Comparison of ENCODE assay signal across 8 cellular contexts in the genomic region with DNA sequence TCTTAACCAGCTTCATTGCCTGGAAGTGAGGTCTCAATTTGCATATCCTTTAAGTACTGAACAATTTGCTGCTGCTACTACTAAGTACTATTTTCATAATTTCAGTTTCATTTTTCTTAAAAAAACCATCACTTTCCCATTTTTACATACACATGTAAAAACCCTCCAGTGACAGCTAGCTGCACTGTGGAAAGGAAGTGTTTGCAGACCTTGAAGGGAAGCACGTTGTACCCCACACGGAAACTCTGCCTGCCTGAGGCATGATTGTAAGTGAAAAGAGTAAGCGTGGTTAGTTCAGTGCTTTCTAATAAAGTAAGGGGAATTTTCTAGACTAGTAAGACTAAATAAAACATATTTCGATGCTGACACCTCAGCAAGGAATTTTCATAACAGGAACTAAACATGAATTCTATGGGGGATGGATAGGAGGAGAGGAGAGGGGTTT.
A peak's percentile ranks its signal among the peaks of the same experiment; 100 is the strongest.
DNase-seq lines count a peak whose midpoint lies in the region; ATAC-seq and TF ChIP-seq lines count a peak whose summit lies in the region.

No MANE protein-coding gene starts in this region.

- H3K27me3 ChIP-seq in WERI-Rb-1 (ENCODE audit: insufficient read depth, low read depth, severe bottlenecking) = no peaks in the 10 kb centered on the region

- H3K36me3 ChIP-seq in WERI-Rb-1 = no peaks in the 10 kb centered on the region

- no peaks in the 10 kb centered on the region for H3K9me3 ChIP-seq in WERI-Rb-1 (ENCODE audit: severe bottlenecking)

- no peak overlapping the region for H3K4me3 ChIP-seq in WERI-Rb-1 (ENCODE audit: low read depth, low read length)

- DNase-seq in activated CD4-positive, alpha-beta T cell treated with anti-CD3 and anti-CD28 coated beads, Interleukin-2, amount 50 U/mL, for 48 hours = peak; percentile 59 to 70
- DNase-seq in pulmonary artery endothelial cell (ENCODE audit: low read depth, low spot score) = peak; percentile 49
- no peak for DNase-seq in SK-N-DZ (ENCODE audit: low spot score)
- DNase-seq in Ammon's horn (ENCODE audit: low spot score) = no peak
- DNase-seq in kidney glomerular epithelial cell (lab: John Stamatoyannopoulos, UW) = no peak
- no peak for DNase-seq in WERI-Rb-1

- peak; percentile 87 for ATAC-seq in GM18868 (IDR thresholded peaks at IDR 0.05; ENCODE audit: unreplicated experiment)
- peak; percentile 97 for ATAC-seq in HG02840 (IDR thresholded peaks at IDR 0.05; ENCODE audit: low FRiP score, unreplicated experiment)

- H3K27ac ChIP-seq in WERI-Rb-1 = no peak overlapping the region

- TF ChIP-seq CTCF in WERI-Rb-1 (IDR thresholded peaks at IDR 0.05; ENCODE audit: low read depth, low read length) = no peak

Comparison
In these comparisons a context has a peak if more than half of its experiments do, and no peak if none do; other contexts are left out.
1. DNase-seq: peak in activated CD4-positive, alpha-beta T cell treated with anti-CD3 and anti-CD28 coated beads, Interleukin-2, amount 50 U/mL, for 48 hours (2 of 2) and pulmonary artery endothelial cell (single experiment); none in SK-N-DZ (single experiment), Ammon's horn (single experiment), kidney glomerular epithelial cell (single experiment) and WERI-Rb-1 (single experiment).